In genomic region chr9:123763910-123764588, GRCh38 we compare ENCODE assay signal across 18 cellular contexts.
DNase-seq lines count a peak whose midpoint lies in the region; ATAC-seq and TF ChIP-seq lines count a peak whose summit lies in the region.
"Had no signal": no experiment of that assay in that cellular context is flagged by ENCODE, and none has a peak within 500 bp of the region (broad histone marks: within the 10 kb centered on the region; RNA-seq: fewer than 3 reads in every experiment).

No MANE protein-coding gene starts in this region.

- intact Hi-C loops in mammary epithelial cell (cut with micrococcal nuclease) = no loop called here
- intact Hi-C loops in breast epithelium (cut with DNase I; ENCODE audit: low total_unique reads) = no loop called here

- no peaks in the 10 kb centered on the region for H3K79me2 ChIP-seq in mammary epithelial cell (ENCODE audit: insufficient read depth, low read length)

- H3K9me3 ChIP-seq in mammary epithelial cell (replicated peaks; ENCODE audit: insufficient read depth, low read length) (no peaks in the 10 kb centered on the region), breast epithelium (no peaks in the 10 kb centered on the region)
- H3K9me3 ChIP-seq: esophagus squamous epithelium, lower lobe of right lung, stomach had no signal

- TF ChIP-seq POLR2A in breast epithelium (IDR thresholded peaks at IDR 0.05) = no peak

- no peaks in the 10 kb centered on the region for H4K20me1 ChIP-seq in mammary epithelial cell (ENCODE audit: insufficient read depth, low read length)

- DNase-seq in mammary epithelial cell = peak; percentile 44
- no peak for DNase-seq in breast epithelium (ENCODE audit: low spot score in 2 of 2)
- DNase-seq in astrocyte of the spinal cord (ENCODE audit: low read depth, low spot score) = peak; percentile 60
- peak; percentile 86 for DNase-seq in iris pigment epithelial cell (ENCODE audit: low read depth)
- DNase-seq in stimulated activated CD4-positive, alpha-beta T cell treated with anti-CD3 and anti-CD28 coated beads, Interleukin-15, amount 100 ng/mL, for 24 hours = no peak
- DNase-seq in omental fat pad (ENCODE audit: low spot score) = no peak
- DNase-seq in epidermal melanocyte (ENCODE audit: insufficient read length, low spot score) = no peak
- DNase-seq in NCI-H524 treated with DMSO at 0.1 percent for 48 hours (lab: John Stamatoyannopoulos, UW) = no peak
- DNase-seq: activated CD8-positive, alpha-beta T cell treated with anti-CD3 and anti-CD28 coated beads, Interleukin-2, amount 10 ng/mL, durations not matched to agents 7 days and 5 days; esophagus squamous epithelium; lower lobe of right lung; NCI-H1694; NCI-H510A treated with DMSO at 0.1 percent for 48 hours; stomach; SW 1271 had no signal

- H3K27me3 ChIP-seq in mammary epithelial cell (ENCODE audit: insufficient read depth, low read length) = no peaks in the 10 kb centered on the region
- H3K27me3 ChIP-seq in breast epithelium = no peaks in the 10 kb centered on the region
- H3K27me3 ChIP-seq: esophagus squamous epithelium, stomach had no signal

- no peaks in the 10 kb centered on the region for H3K4me1 ChIP-seq in mammary epithelial cell (ENCODE audit: insufficient read depth, low read length)
- no peaks in the 10 kb centered on the region for H3K4me1 ChIP-seq in breast epithelium

- in situ Hi-C loops in mammary epithelial cell (cut with MboI; ENCODE audit: low sequenced_read_pairs in 2 of 2) = no loop called here
- in situ Hi-C loops in astrocyte of the spinal cord (cut with HindIII; ENCODE audit: low sequenced_read_pairs) = no loop called here

- H3K27ac ChIP-seq in mammary epithelial cell (ENCODE audit: insufficient read depth, low read depth, low read length) = no peak overlapping the region
- no peak overlapping the region for H3K27ac ChIP-seq in breast epithelium
- H3K27ac ChIP-seq: 22Rv1, esophagus squamous epithelium, lower lobe of right lung, skin epidermis, stomach, VCaP had no signal

- BruUV-seq in mammary epithelial cell (replicated peaks; lab: Mats Ljungman, UMichigan) = no TSS peak

- H3K9ac ChIP-seq in mammary epithelial cell (ENCODE audit: insufficient read depth, low read length) = no peak overlapping the region

- CTCF ChIA-PET in mammary epithelial cell (lab: Charles Lee; ENCODE audit: low non-redundant PET) = no interaction called here

- H3K36me3 ChIP-seq in mammary epithelial cell (ENCODE audit: insufficient read depth, low read length) = no peaks in the 10 kb centered on the region
- no peaks in the 10 kb centered on the region for H3K36me3 ChIP-seq in breast epithelium
- H3K36me3 ChIP-seq: esophagus squamous epithelium, lower lobe of right lung, stomach had no signal

- 96% methylated on average over 4 of the region's 4 CpGs for WGBS in mammary epithelial cell (ENCODE audit: low coverage, missing lambda C conversion rate)

- H2AFZ ChIP-seq in mammary epithelial cell (ENCODE audit: low read depth, low read length) = no peak overlapping the region

- ATAC-seq in omental fat pad (ENCODE audit: low FRiP score) = no peak
- ATAC-seq: activated CD8-positive, alpha-beta T cell treated with anti-CD3 and anti-CD28 coated beads, Interleukin-2, amount 10 ng/mL, durations not matched to agents 7 days and 5 days; lower lobe of right lung had no signal

- TF ChIP-seq CTCF in mammary epithelial cell (conservative IDR thresholded peaks at IDR 0.05 in 1 of 2, IDR thresholded peaks at IDR 0.05 in 1 of 2; ENCODE audit: extremely low read depth in 1 of 2, insufficient read depth in 1 of 2, low read depth in 1 of 2, low read length in 2 of 2) (no peak), breast epithelium (IDR thresholded peaks at IDR 0.05) (no peak), astrocyte of the spinal cord (IDR thresholded peaks at IDR 0.05; ENCODE audit: low read depth, low read length) (no peak), omental fat pad (IDR thresholded peaks at IDR 0.05) (no peak)

- dilution Hi-C loops in mammary epithelial cell (cut with HindIII; ENCODE audit: low sequenced_read_pairs) = no loop called here

- H3K4me2 ChIP-seq in mammary epithelial cell (ENCODE audit: insufficient read depth, low read depth, low read length) = no peak overlapping the region

- H3K4me3 ChIP-seq in mammary epithelial cell (replicated peaks in 1 of 3; ENCODE audit: insufficient read depth in 1 of 3, low read depth in 2 of 3, low read length in 3 of 3) (no peak overlapping the region), breast epithelium (no peak overlapping the region), astrocyte of the spinal cord (ENCODE audit: low read depth, low read length) (no peak overlapping the region)
- H3K4me3 ChIP-seq: esophagus squamous epithelium, lower lobe of right lung, skin epidermis, stomach had no signal

Comparison
In these comparisons a context has a peak if more than half of its experiments do, and no peak if none do; other contexts are left out.
1. DNase-seq: peak in mammary epithelial cell (single experiment), astrocyte of the spinal cord (single experiment) and iris pigment epithelial cell (single experiment); none in breast epithelium (0 of 2), stimulated activated CD4-positive, alpha-beta T cell treated with anti-CD3 and anti-CD28 coated beads, Interleukin-15, amount 100 ng/mL, for 24 hours (single experiment), omental fat pad (single experiment), epidermal melanocyte (single experiment) and NCI-H524 treated with DMSO at 0.1 percent for 48 hours (single experiment).